ENCODE assay signal across 20 cellular contexts in the genomic region with DNA sequence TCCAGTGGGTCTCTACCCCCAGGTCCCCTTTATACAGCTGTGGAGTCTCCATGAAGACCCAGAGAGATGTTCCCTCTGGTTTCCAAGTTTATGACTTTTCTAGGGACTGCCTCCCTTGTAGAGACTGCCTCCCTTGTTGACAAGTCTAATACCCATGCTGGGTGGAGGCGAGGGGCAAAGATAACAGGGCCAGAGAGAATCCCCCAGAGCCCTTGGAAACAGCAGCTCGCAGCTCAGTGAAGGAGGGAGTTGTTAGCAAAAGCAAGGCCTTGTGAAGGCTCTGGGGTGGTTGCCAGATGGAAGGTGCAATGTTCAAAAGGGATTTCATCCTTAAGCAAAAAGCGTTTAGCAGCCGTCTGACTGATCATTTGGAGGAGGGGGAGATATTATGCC.
"Had no signal": no experiment of that assay in that cellular context is flagged by ENCODE, and none has a peak within 500 bp of the region (broad histone marks: within the 10 kb centered on the region; RNA-seq: fewer than 3 reads in every experiment).

No MANE protein-coding gene starts in this region.

- ATAC-seq: activated naive CD4-positive, alpha-beta T cell treated with anti-CD3 and anti-CD28 coated beads, Interleukin-2, amount 50 U/mL, for 72 hours; activated T-cell treated with anti-CD3 and anti-CD28 coated beads, Interleukin-2, amount 50 U/mL, for 72 hours; natural killer cell had no signal

- H3K4me3 Mint-ChIP-seq: activated T-cell treated with anti-CD3 and anti-CD28 coated beads, Interleukin-2, amount 50 U/mL, for 72 hours; central memory CD8-positive, alpha-beta T cell; dendritic cell treated with granulocyte-macrophage colony-stimulating factor and Interleukin-4, amounts not matched to agents 40 ng/mL and 50 ng/mL, for 4 days; memory B cell; natural killer cell; neural progenitor cell had no signal

- H3K27me3 ChIP-seq: neural progenitor cell, tibial nerve had no signal

- H3K36me3 ChIP-seq: esophagus squamous epithelium, neural progenitor cell, tibial nerve had no signal

- H3K9me3 ChIP-seq: esophagus squamous epithelium, tibial nerve had no signal

- H3K27me3 Mint-ChIP-seq: memory B cell had no signal

- H3K4me3 ChIP-seq: esophagus squamous epithelium, neural progenitor cell, tibial nerve had no signal

- DNase-seq: activated CD4-positive, alpha-beta T cell treated with anti-CD3 and anti-CD28 coated beads for 4 hours; activated CD4-positive, alpha-beta T cell treated with anti-CD3 and anti-CD28 coated beads, Interleukin-2, amount 50 U/mL, for 4 hours; activated naive CD4-positive, alpha-beta T cell; activated T-cell treated with anti-CD3 and anti-CD28 coated beads for 4 hours; activated T-cell treated with anti-CD3 and anti-CD28 coated beads, Interleukin-2, amount 50 U/mL, for 72 hours; esophagus squamous epithelium; foreskin melanocyte; natural killer cell; occipital lobe; stimulated activated CD4-positive, alpha-beta T cell treated with anti-CD3 and anti-CD28 coated beads, Interleukin-2, amount 100 ng/mL, for 48 hours; stimulated activated naive CD4-positive, alpha-beta T cell treated with Interleukin-2 at 50 U/mL for 16 hours had no signal

- H3K4me2 ChIP-seq: neural progenitor cell had no signal

- H3K4me1 ChIP-seq: esophagus squamous epithelium, neural progenitor cell, parathyroid adenoma, tibial nerve had no signal

- H3K79me2 ChIP-seq: parathyroid adenoma had no signal

- H3K9ac ChIP-seq: neural progenitor cell, parathyroid adenoma had no signal

- H3K27ac ChIP-seq: epithelial cell of prostate, esophagus squamous epithelium, neural progenitor cell, parathyroid adenoma, tibial nerve, VCaP had no signal

- H3K4me1 Mint-ChIP-seq: central memory CD8-positive, alpha-beta T cell; memory B cell; natural killer cell had no signal

- H3K9me3 Mint-ChIP-seq: activated naive CD4-positive, alpha-beta T cell treated with anti-CD3 and anti-CD28 coated beads, Interleukin-2, amount 50 U/mL, for 72 hours; activated T-cell treated with anti-CD3 and anti-CD28 coated beads, Interleukin-2, amount 50 U/mL, for 72 hours; central memory CD8-positive, alpha-beta T cell; dendritic cell treated with granulocyte-macrophage colony-stimulating factor and Interleukin-4, amounts not matched to agents 40 ng/mL and 50 ng/mL, for 4 days; memory B cell; natural killer cell; neural progenitor cell had no signal

- H3K36me3 Mint-ChIP-seq: activated naive CD4-positive, alpha-beta T cell treated with anti-CD3 and anti-CD28 coated beads, Interleukin-2, amount 50 U/mL, for 72 hours; memory B cell; natural killer cell; neural progenitor cell had no signal

- H3K27ac Mint-ChIP-seq: activated naive CD4-positive, alpha-beta T cell treated with anti-CD3 and anti-CD28 coated beads, Interleukin-2, amount 50 U/mL, for 72 hours; activated T-cell treated with anti-CD3 and anti-CD28 coated beads, Interleukin-2, amount 50 U/mL, for 72 hours; dendritic cell treated with granulocyte-macrophage colony-stimulating factor and Interleukin-4, amounts not matched to agents 40 ng/mL and 50 ng/mL, for 4 days; memory B cell; natural killer cell; neural progenitor cell had no signal
